Comparison of ENCODE assay signal across 8 cellular contexts in the genomic region with DNA sequence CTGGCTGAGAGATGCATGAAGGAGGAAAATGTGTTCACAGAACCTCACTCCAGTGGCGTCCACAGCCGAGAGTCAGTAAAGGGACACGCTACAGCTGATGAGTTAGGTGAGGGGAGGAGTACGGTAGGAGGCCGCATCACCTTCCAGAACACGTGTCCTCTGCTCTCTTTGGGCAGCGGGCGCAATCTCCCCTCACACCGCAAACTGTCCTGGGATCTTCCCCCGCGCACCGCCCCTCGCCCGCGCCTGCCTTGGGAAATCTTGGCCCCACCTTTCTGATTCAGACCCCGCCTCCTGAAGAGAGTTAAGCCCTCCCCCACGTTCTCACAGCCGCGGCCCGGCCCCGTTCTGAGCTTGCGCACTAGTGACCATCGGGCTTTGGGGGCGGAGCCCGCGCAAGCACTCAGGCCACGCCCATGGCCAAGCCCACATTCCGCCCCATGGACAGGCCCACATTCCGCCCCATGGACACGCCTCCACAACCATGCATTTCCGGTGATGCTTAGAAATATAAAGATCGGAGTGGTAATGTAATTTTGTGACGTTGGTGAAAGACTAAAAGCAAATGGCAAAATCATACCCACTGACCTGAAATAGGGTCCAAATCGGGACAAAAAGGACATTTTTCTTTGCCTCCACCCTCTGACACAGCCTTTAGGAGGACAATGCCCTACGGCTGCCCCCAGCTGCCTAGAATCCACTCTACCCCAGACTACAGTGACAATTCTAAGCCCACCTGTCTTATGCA. TPM values are rescaled to one million over a fixed set of nuclear protein-coding genes. Genes with fewer than 3 reads are reported as not detected.
A peak's percentile ranks its signal among the peaks of the same experiment; 100 is the strongest.
DNase-seq lines count a peak whose midpoint lies in the region; ATAC-seq, FAIRE-seq and TF ChIP-seq lines count a peak whose summit lies in the region.

No MANE protein-coding gene starts in this region.

- TF ChIP-seq CTCF in astrocyte (IDR thresholded peaks at IDR 0.05; ENCODE audit: insufficient read depth, low read depth, low read length) = no peak

- H2AFZ ChIP-seq in astrocyte (ENCODE audit: low read depth, low read length) = peak overlapping the region; percentile 97

- ATAC-seq in HG02884 (IDR thresholded peaks at IDR 0.05; ENCODE audit: unreplicated experiment) (peak; percentile 94), right cardiac atrium (peak; percentile 98 to 99)

- no peaks in the 10 kb centered on the region for H3K36me3 Mint-ChIP-seq in T-helper 2 cell treated with Interferon-gamma antibody and Interleukin-4, amounts not matched to agents 5 μg/mL and 100 μg/mL, for 36 hours (ENCODE audit: low read depth)
- H3K36me3 Mint-ChIP-seq in astrocyte (ENCODE audit: low read depth, unreplicated experiment) = no peaks in the 10 kb centered on the region

- H3K36me3 ChIP-seq in astrocyte (ENCODE audit: insufficient read depth, low read length) = no peaks in the 10 kb centered on the region

- intact Hi-C loops in right cardiac atrium (cut with DNase I) = no loop called here

- H3K4me1 Mint-ChIP-seq in T-helper 2 cell treated with Interferon-gamma antibody and Interleukin-4, amounts not matched to agents 5 μg/mL and 100 μg/mL, for 36 hours (ENCODE audit: low read depth) = peaks cover 10% of the 10 kb centered on the region
- peaks cover 3% of the 10 kb centered on the region for H3K4me1 Mint-ChIP-seq in astrocyte (ENCODE audit: low read depth, unreplicated experiment)

- TF ChIP-seq POLR2A in GM12892 (IDR thresholded peaks at IDR 0.05; ENCODE audit: low read depth, low read length) = no peak

- H3K9ac ChIP-seq in astrocyte (ENCODE audit: low read length) = peak overlapping the region; percentile 83

- peaks cover 12% of the 10 kb centered on the region for H3K27me3 Mint-ChIP-seq in T-helper 2 cell treated with Interferon-gamma antibody and Interleukin-4, amounts not matched to agents 5 μg/mL and 100 μg/mL, for 36 hours (ENCODE audit: low read depth)
- H3K27me3 Mint-ChIP-seq in astrocyte (ENCODE audit: low read depth, unreplicated experiment) = no peaks in the 10 kb centered on the region

- under 1% methylated on average over 35 of the region's 35 CpGs for WGBS in right cardiac atrium

- H3K4me3 ChIP-seq in astrocyte (ENCODE audit: insufficient read depth, low read depth, low read length) (peak overlapping the region; percentile 73), right cardiac atrium (ENCODE audit: low read length) (peak overlapping the region; percentile 45)

- peak overlapping the region; percentile 65 for H3K27ac Mint-ChIP-seq in T-helper 2 cell treated with Interferon-gamma antibody and Interleukin-4, amounts not matched to agents 5 μg/mL and 100 μg/mL, for 36 hours
- H3K27ac Mint-ChIP-seq in astrocyte (ENCODE audit: unreplicated experiment) = peak overlapping the region; percentile 94

- H3K4me3 Mint-ChIP-seq in T-helper 2 cell treated with Interferon-gamma antibody and Interleukin-4, amounts not matched to agents 5 μg/mL and 100 μg/mL, for 36 hours = peak overlapping the region; percentile 87
- H3K4me3 Mint-ChIP-seq in astrocyte (ENCODE audit: unreplicated experiment) = peak overlapping the region; percentile 84

- H3K4me2 ChIP-seq in astrocyte (ENCODE audit: low read length) = peak overlapping the region; percentile 87

- peaks cover 16% of the 10 kb centered on the region for H3K4me1 ChIP-seq in astrocyte (ENCODE audit: insufficient read depth, low read length)
- H3K4me1 ChIP-seq in right cardiac atrium (ENCODE audit: control insufficient read depth, insufficient read depth, low read length) = no peaks in the 10 kb centered on the region

- H3K27me3 ChIP-seq in astrocyte (ENCODE audit: insufficient read depth, low read length) (no peaks in the 10 kb centered on the region), right cardiac atrium (ENCODE audit: control insufficient read depth, insufficient read depth) (no peaks in the 10 kb centered on the region)

- peak overlapping the region; percentile 68 for H3K27ac ChIP-seq in astrocyte (ENCODE audit: low read depth, low read length)
- H3K27ac ChIP-seq in right cardiac atrium (ENCODE audit: low read length) = peak overlapping the region; percentile 36

- peak; percentile 53 for DNase-seq in GM12892 (ENCODE audit: insufficient read length)
- DNase-seq in NCI-H1694 treated with DMSO at 0.1 percent for 48 hours (lab: John Stamatoyannopoulos, UW) = peak; percentile 90
- DNase-seq in T-helper 2 cell treated with Interferon-gamma antibody and Interleukin-4, amounts not matched to agents 5 μg/mL and 100 μg/mL, for 36 hours (ENCODE audit: low spot score) = peak; percentile 88
- DNase-seq in astrocyte (ENCODE audit: low read depth) = peak; percentile 62
- DNase-seq in right cardiac atrium = peak; percentile 91 to 96 (median 96)
- peak; percentile 41 for DNase-seq in pulmonary artery endothelial cell (ENCODE audit: low read depth, low spot score)
- peak; percentile 74 for DNase-seq in urothelium cell line (ENCODE audit: low spot score)

- H3K79me2 ChIP-seq in astrocyte (ENCODE audit: insufficient read depth, low read length) = no peaks in the 10 kb centered on the region

- no peaks in the 10 kb centered on the region for H4K20me1 ChIP-seq in astrocyte (ENCODE audit: insufficient read depth, low read length)

- no peaks in the 10 kb centered on the region for H3K9me3 ChIP-seq in astrocyte (ENCODE audit: insufficient read depth, low read depth, low read length)
- H3K9me3 ChIP-seq in right cardiac atrium (ENCODE audit: control insufficient read depth, low read length) = no peaks in the 10 kb centered on the region

- no peaks in the 10 kb centered on the region for H3K9me3 Mint-ChIP-seq in T-helper 2 cell treated with Interferon-gamma antibody and Interleukin-4, amounts not matched to agents 5 μg/mL and 100 μg/mL, for 36 hours
- H3K9me3 Mint-ChIP-seq in astrocyte (ENCODE audit: unreplicated experiment) = no peaks in the 10 kb centered on the region

- FAIRE-seq in GM12892 (lab: Jason Lieb, UNC) (peak; percentile 97), astrocyte (lab: Jason Lieb, UNC) (no peak), urothelium cell line (lab: Jason Lieb, UNC) (no peak)

RNA-seq across cellular contexts. Expression of gene SMIM10, which starts 13.3 kb away (rescaled TPM):
- polyA plus RNA-seq in GM12892 (2012; ENCODE audit: missing spikeins) = 0.21 TPM
- total RNA-seq in astrocyte (1.2 and 1.3 TPM in 2 replicates), right cardiac atrium (10 to 100 TPM in 1 of 4 donors, 1 to 10 TPM in 3; 5.7 to 11.1 (median 8.1) TPM), pulmonary artery endothelial cell (1.3 and 2.2 TPM in 2 replicates)
- polyA plus RNA-seq in right cardiac atrium = 12.6 TPM

RNA-seq across cellular contexts. Expression of gene RTL8B, which starts 18.3 kb away (rescaled TPM):
- not detected for polyA plus RNA-seq in GM12892 (2012; ENCODE audit: missing spikeins)
- total RNA-seq in astrocyte (12.1 and 13.3 TPM in 2 replicates), right cardiac atrium (10 to 100 TPM; 12.5 to 14.6 (median 13.8) TPM), pulmonary artery endothelial cell (4.3 and 4.5 TPM in 2 replicates)
- 14.0 TPM for polyA plus RNA-seq in right cardiac atrium

RNA-seq across cellular contexts. Expression of gene RTL8C, which starts 28.1 kb away (rescaled TPM):
- polyA plus RNA-seq in GM12892 (2012; ENCODE audit: missing spikeins) = 7.8 TPM
- total RNA-seq in astrocyte (233 and 240 TPM in 2 replicates), right cardiac atrium (100 to 1,000 TPM; 203 to 266 (median 226) TPM), pulmonary artery endothelial cell (19.8 and 25.7 TPM in 2 replicates)
- polyA plus RNA-seq in right cardiac atrium = 384 TPM

RNA-seq across cellular contexts. Expression of gene RTL8A, which starts 47.9 kb away (rescaled TPM):
- polyA plus RNA-seq in GM12892 (2012; ENCODE audit: missing spikeins) = 9.5 TPM
- 33.9 and 36.4 TPM in 2 replicates for total RNA-seq in astrocyte
- 10 to 100 TPM; 28.1 to 40.5 (median 33.0) TPM for total RNA-seq in right cardiac atrium
- polyA plus RNA-seq in right cardiac atrium = 76.4 TPM
- total RNA-seq in pulmonary artery endothelial cell = 3.5 and 4.6 TPM in 2 replicates

Comparison
In these comparisons a context has a peak if more than half of its experiments do, and no peak if none do; other contexts are left out.
1. Peak in every context shown above with its lines: DNase-seq, ATAC-seq, H3K4me3 ChIP-seq and H3K27ac ChIP-seq.
2. DNase-seq: peak in every context shown above with its lines; median percentile 96 in right cardiac atrium; 90 in NCI-H1694 treated with DMSO at 0.1 percent for 48 hours; 88 in T-helper 2 cell treated with Interferon-gamma antibody and Interleukin-4, amounts not matched to agents 5 μg/mL and 100 μg/mL, for 36 hours; 74 in urothelium cell line; 62 in astrocyte; 53 in GM12892; 41 in pulmonary artery endothelial cell.